Comparison of ENCODE assay signal across 1 cellular context in the genomic region with DNA sequence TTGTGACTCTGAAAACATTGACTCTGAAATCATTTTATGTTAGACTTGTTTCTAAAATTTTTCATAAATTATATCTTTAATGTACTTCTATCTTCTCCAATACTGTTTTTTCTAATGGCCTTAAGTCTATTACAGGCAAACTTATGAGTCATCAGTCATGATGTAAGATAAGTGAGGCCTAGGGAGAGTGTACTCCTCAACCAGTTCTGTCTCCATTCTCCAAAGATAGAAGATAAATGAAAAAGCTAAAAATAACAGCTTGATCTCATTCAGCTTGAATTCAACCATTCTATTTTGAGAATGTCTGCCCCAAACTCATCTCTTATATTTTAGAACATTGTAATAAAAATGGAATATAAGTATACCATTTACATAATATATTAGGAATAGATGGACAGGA.
TF ChIP-seq lines count a peak whose summit lies in the region.

No MANE protein-coding gene starts in this region.

TF ChIP-seq in K562, 482 proteins besides CTCF, POLR2A, EP300 and RAD21 (continued from another document and continues in another):
- TF ChIP-seq CSDE1 (IDR thresholded peaks at IDR 0.05) (no peak), SMARCC2 (IDR thresholded peaks at IDR 0.05; ENCODE audit: low read depth) (peak; percentile 87), ZNF586 (CRISPR knock-in tag; conservative IDR thresholded peaks at IDR 0.05) (no peak), RCOR1 (IDR thresholded peaks at IDR 0.05; ENCODE audit: borderline replicate concordance in 1 of 2, low read depth in 2 of 2, low read length in 2 of 2) (peak in 1 of 2 experiments; percentile 51; a peak in 1 of 4 replicates), CREBBP (IDR thresholded peaks at IDR 0.05; ENCODE audit: low read depth, low read length) (no peak), HIVEP1 (CRISPR knock-in tag; IDR thresholded peaks at IDR 0.05) (no peak), MCM3 (IDR thresholded peaks at IDR 0.05) (no peak), RFX1 (IDR thresholded peaks at IDR 0.05) (no peak), ATF1 (CRISPR knock-in tag; IDR thresholded peaks at IDR 0.05) (no peak), ATF1 (tag; IDR thresholded peaks at IDR 0.05) (no peak), HDAC6 (IDR thresholded peaks at IDR 0.05; ENCODE audit: low read depth, low read length) (no peak), CAMTA2 (CRISPR knock-in tag; conservative IDR thresholded peaks at IDR 0.05) (no peak), STAT5B (CRISPR knock-in tag; IDR thresholded peaks at IDR 0.05) (no peak), ZFPM2 (CRISPR knock-in tag; IDR thresholded peaks at IDR 0.05) (no peak), DACH1 (IDR thresholded peaks at IDR 0.05; ENCODE audit: partially characterized antibody) (no peak), PCBP1 (IDR thresholded peaks at IDR 0.05; ENCODE audit: low read depth, low read length, poor library complexity, severe bottlenecking) (no peak), LARP7 (IDR thresholded peaks at IDR 0.05) (no peak), TRIM24 (IDR thresholded peaks at IDR 0.05) (no peak), WHSC1 (IDR thresholded peaks at IDR 0.05; ENCODE audit: low read length) (no peak), HNRNPH1 (optimal IDR thresholded peaks at IDR 0.05; ENCODE audit: low read depth, low read length) (no peak), GATAD2B (IDR thresholded peaks at IDR 0.05; ENCODE audit: borderline replicate concordance) (no peak), ZNF384 (IDR thresholded peaks at IDR 0.05; ENCODE audit: low read depth, low read length) (no peak), NRF1 (conservative IDR thresholded peaks at IDR 0.05 in 1 of 2, IDR thresholded peaks at IDR 0.05 in 1 of 2) (no peak), ZNF76 (CRISPR knock-in tag; IDR thresholded peaks at IDR 0.05; ENCODE audit: borderline replicate concordance) (no peak), CHD2 (IDR thresholded peaks at IDR 0.05; ENCODE audit: low read depth, low read length) (no peak), JUND (IDR thresholded peaks at IDR 0.05; ENCODE audit: borderline replicate concordance, low read depth, low read length) (peak; percentile 98), JUND (tag; IDR thresholded peaks at IDR 0.05; ENCODE audit: borderline replicate concordance, low read depth, low read length) (peak; percentile 98), ZNF253 (CRISPR knock-in tag; conservative IDR thresholded peaks at IDR 0.05) (no peak), ZBTB1 (CRISPR knock-in tag; IDR thresholded peaks at IDR 0.05; ENCODE audit: borderline replicate concordance, low read depth) (no peak), PRMT5 (CRISPR knock-in tag; IDR thresholded peaks at IDR 0.05) (no peak), SIRT6 (IDR thresholded peaks at IDR 0.05; ENCODE audit: low read depth, low read length) (no peak), OTX1 (CRISPR knock-in tag; IDR thresholded peaks at IDR 0.05) (no peak), CHD4 (IDR thresholded peaks at IDR 0.05; ENCODE audit: insufficient read depth, insufficient replicate concordance, low read depth, low read length, poor library complexity, severe bottlenecking) (no peak), EWSR1 (IDR thresholded peaks at IDR 0.05; ENCODE audit: borderline replicate concordance, low read depth, partially characterized antibody) (no peak), SP2 (IDR thresholded peaks at IDR 0.05; ENCODE audit: extremely low read depth, low read depth, low read length, poor library complexity, severe bottlenecking) (no peak), BHLHE40 (IDR thresholded peaks at IDR 0.05; ENCODE audit: low read length) (no peak), ZNF282 (CRISPR knock-in tag; IDR thresholded peaks at IDR 0.05) (no peak), MBD2 (IDR thresholded peaks at IDR 0.05; ENCODE audit: borderline replicate concordance, low read depth) (no peak)
- TF ChIP-seq, protein P1, sequence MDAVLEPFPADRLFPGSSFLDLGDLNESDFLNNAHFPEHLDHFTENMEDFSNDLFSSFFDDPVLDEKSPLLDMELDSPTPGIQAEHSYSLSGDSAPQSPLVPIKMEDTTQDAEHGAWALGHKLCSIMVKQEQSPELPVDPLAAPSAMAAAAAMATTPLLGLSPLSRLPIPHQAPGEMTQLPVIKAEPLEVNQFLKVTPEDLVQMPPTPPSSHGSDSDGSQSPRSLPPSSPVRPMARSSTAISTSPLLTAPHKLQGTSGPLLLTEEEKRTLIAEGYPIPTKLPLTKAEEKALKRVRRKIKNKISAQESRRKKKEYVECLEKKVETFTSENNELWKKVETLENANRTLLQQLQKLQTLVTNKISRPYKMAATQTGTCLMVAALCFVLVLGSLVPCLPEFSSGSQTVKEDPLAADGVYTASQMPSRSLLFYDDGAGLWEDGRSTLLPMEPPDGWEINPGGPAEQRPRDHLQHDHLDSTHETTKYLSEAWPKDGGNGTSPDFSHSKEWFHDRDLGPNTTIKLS (IDR thresholded peaks at IDR 0.05; ENCODE audit: borderline replicate concordance, low read depth): no peak
- TF ChIP-seq, protein P2, sequence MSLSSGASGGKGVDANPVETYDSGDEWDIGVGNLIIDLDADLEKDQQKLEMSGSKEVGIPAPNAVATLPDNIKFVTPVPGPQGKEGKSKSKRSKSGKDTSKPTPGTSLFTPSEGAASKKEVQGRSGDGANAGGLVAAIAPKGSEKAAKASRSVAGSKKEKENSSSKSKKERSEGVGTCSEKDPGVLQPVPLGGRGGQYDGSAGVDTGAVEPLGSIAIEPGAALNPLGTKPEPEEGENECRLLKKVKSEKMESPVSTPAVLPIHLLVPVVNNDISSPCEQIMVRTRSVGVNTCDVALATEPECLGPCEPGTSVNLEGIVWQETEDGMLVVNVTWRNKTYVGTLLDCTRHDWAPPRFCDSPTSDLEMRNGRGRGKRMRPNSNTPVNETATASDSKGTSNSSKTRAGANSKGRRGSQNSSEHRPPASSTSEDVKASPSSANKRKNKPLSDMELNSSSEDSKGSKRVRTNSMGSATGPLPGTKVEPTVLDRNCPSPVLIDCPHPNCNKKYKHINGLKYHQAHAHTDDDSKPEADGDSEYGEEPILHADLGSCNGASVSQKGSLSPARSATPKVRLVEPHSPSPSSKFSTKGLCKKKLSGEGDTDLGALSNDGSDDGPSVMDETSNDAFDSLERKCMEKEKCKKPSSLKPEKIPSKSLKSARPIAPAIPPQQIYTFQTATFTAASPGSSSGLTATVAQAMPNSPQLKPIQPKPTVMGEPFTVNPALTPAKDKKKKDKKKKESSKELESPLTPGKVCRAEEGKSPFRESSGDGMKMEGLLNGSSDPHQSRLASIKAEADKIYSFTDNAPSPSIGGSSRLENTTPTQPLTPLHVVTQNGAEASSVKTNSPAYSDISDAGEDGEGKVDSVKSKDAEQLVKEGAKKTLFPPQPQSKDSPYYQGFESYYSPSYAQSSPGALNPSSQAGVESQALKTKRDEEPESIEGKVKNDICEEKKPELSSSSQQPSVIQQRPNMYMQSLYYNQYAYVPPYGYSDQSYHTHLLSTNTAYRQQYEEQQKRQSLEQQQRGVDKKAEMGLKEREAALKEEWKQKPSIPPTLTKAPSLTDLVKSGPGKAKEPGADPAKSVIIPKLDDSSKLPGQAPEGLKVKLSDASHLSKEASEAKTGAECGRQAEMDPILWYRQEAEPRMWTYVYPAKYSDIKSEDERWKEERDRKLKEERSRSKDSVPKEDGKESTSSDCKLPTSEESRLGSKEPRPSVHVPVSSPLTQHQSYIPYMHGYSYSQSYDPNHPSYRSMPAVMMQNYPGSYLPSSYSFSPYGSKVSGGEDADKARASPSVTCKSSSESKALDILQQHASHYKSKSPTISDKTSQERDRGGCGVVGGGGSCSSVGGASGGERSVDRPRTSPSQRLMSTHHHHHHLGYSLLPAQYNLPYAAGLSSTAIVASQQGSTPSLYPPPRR (CRISPR knock-in tag; IDR thresholded peaks at IDR 0.05; ENCODE audit: borderline replicate concordance): no peak
- TF ChIP-seq, protein P3, sequence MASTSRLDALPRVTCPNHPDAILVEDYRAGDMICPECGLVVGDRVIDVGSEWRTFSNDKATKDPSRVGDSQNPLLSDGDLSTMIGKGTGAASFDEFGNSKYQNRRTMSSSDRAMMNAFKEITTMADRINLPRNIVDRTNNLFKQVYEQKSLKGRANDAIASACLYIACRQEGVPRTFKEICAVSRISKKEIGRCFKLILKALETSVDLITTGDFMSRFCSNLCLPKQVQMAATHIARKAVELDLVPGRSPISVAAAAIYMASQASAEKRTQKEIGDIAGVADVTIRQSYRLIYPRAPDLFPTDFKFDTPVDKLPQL (IDR thresholded peaks at IDR 0.05; ENCODE audit: extremely low read depth, insufficient read length): no peak
- TF ChIP-seq, protein P4, sequence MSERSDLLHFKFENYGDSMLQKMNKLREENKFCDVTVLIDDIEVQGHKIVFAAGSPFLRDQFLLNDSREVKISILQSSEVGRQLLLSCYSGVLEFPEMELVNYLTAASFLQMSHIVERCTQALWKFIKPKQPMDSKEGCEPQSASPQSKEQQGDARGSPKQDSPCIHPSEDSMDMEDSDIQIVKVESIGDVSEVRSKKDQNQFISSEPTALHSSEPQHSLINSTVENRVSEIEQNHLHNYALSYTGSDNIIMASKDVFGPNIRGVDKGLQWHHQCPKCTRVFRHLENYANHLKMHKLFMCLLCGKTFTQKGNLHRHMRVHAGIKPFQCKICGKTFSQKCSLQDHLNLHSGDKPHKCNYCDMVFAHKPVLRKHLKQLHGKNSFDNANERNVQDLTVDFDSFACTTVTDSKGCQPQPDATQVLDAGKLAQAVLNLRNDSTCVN (CRISPR knock-in tag; IDR thresholded peaks at IDR 0.05): no peak
- TF ChIP-seq, protein P5, sequence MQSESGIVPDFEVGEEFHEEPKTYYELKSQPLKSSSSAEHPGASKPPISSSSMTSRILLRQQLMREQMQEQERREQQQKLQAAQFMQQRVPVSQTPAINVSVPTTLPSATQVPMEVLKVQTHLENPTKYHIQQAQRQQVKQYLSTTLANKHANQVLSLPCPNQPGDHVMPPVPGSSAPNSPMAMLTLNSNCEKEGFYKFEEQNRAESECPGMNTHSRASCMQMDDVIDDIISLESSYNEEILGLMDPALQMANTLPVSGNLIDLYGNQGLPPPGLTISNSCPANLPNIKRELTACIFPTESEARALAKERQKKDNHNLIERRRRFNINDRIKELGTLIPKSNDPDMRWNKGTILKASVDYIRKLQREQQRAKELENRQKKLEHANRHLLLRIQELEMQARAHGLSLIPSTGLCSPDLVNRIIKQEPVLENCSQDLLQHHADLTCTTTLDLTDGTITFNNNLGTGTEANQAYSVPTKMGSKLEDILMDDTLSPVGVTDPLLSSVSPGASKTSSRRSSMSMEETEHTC (IDR thresholded peaks at IDR 0.05): no peak
- TF ChIP-seq, protein P6, sequence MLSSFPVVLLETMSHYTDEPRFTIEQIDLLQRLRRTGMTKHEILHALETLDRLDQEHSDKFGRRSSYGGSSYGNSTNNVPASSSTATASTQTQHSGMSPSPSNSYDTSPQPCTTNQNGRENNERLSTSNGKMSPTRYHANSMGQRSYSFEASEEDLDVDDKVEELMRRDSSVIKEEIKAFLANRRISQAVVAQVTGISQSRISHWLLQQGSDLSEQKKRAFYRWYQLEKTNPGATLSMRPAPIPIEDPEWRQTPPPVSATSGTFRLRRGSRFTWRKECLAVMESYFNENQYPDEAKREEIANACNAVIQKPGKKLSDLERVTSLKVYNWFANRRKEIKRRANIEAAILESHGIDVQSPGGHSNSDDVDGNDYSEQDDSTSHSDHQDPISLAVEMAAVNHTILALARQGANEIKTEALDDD (IDR thresholded peaks at IDR 0.05): peak; percentile 67
- TF ChIP-seq, protein P7, sequence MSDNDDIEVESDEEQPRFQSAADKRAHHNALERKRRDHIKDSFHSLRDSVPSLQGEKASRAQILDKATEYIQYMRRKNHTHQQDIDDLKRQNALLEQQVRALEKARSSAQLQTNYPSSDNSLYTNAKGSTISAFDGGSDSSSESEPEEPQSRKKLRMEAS (CRISPR knock-in tag; IDR thresholded peaks at IDR 0.05): no peak
- TF ChIP-seq, protein P8, sequence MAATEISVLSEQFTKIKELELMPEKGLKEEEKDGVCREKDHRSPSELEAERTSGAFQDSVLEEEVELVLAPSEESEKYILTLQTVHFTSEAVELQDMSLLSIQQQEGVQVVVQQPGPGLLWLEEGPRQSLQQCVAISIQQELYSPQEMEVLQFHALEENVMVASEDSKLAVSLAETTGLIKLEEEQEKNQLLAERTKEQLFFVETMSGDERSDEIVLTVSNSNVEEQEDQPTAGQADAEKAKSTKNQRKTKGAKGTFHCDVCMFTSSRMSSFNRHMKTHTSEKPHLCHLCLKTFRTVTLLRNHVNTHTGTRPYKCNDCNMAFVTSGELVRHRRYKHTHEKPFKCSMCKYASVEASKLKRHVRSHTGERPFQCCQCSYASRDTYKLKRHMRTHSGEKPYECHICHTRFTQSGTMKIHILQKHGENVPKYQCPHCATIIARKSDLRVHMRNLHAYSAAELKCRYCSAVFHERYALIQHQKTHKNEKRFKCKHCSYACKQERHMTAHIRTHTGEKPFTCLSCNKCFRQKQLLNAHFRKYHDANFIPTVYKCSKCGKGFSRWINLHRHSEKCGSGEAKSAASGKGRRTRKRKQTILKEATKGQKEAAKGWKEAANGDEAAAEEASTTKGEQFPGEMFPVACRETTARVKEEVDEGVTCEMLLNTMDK (IDR thresholded peaks at IDR 0.05; ENCODE audit: borderline replicate concordance, insufficient read depth, low read depth, low read length, poor library complexity, severe bottlenecking): no peak
- TF ChIP-seq, protein P9, sequence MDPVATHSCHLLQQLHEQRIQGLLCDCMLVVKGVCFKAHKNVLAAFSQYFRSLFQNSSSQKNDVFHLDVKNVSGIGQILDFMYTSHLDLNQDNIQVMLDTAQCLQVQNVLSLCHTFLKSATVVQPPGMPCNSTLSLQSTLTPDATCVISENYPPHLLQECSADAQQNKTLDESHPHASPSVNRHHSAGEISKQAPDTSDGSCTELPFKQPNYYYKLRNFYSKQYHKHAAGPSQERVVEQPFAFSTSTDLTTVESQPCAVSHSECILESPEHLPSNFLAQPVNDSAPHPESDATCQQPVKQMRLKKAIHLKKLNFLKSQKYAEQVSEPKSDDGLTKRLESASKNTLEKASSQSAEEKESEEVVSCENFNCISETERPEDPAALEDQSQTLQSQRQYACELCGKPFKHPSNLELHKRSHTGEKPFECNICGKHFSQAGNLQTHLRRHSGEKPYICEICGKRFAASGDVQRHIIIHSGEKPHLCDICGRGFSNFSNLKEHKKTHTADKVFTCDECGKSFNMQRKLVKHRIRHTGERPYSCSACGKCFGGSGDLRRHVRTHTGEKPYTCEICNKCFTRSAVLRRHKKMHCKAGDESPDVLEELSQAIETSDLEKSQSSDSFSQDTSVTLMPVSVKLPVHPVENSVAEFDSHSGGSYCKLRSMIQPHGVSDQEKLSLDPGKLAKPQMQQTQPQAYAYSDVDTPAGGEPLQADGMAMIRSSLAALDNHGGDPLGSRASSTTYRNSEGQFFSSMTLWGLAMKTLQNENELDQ (CRISPR knock-in tag; IDR thresholded peaks at IDR 0.05; ENCODE audit: borderline replicate concordance): no peak
